In the genomic region with DNA sequence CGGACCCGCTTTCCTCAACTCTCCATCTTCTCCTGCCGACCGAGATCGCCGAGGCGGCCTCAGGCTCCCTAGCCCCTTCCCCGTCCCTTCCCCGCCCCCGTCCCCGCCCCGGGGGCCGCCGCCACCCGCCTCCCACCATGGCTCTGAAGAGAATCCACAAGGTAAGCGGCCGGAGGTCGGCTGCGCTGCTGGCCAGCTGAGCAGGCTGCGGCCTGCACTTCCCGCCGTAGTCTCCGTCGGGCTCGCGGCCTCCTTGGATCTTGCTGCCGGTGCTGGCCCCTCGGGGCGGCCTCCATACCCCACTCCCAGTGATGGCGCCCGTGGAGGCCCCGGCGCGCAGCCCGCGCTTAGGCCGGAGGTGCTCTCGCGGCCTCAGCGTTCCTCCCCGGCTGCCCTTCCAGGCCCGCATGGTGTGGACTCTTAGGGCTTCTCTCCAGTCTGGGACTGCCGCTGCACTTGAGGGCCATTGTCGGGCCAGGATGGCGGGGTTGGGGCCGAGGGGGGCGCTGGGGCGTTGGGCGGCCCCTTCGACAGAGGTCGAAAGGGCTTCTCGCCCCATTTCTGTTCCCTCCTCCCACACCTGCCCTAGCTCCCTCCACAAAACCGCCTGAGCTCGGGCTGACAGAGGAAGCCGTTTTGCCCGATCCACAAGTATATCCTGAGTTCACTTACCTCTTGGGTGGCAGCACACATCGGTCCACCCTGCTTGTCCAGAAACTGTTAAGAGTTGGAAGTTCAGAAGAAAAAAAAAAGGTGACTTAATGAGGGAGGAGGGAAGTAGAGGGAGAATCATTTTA, we compare ENCODE assay signal across 8 cellular contexts. TPM values are rescaled to one million over a fixed set of nuclear protein-coding genes. Genes with fewer than 3 reads are reported as not detected.
DNase-seq lines count a peak whose midpoint lies in the region; TF ChIP-seq lines count a peak whose summit lies in the region.

No MANE protein-coding gene starts in this region.

- no peak overlapping the region for H2BK15ac ChIP-seq in H9 (ENCODE audit: low read depth, low read length)

- H3K4me3 Mint-ChIP-seq in H9 = peak overlapping the region; percentile 89 to 97
- H3K4me3 Mint-ChIP-seq in activated CD4-positive, alpha-beta memory T cell treated with anti-CD3 and anti-CD28 coated beads, Interleukin-2, amount 10 ng/mL, durations not matched to agents 7 days and 5 days = peak overlapping the region; percentile 95

- H3K18ac ChIP-seq in H9 (ENCODE audit: insufficient read length, low read depth, low read length) = peak overlapping the region; percentile 65

- no peak overlapping the region for H2BK12ac ChIP-seq in H9 (ENCODE audit: insufficient read length, low read depth, low read length)

- H4K8ac ChIP-seq in H9 (replicated peaks; ENCODE audit: insufficient read length, low read depth, low read length) = no peak overlapping the region

- peaks cover 32% of the 10 kb centered on the region; the same call in 1 of the 2 replicates for H3K79me2 ChIP-seq in H9 (ENCODE audit: insufficient read depth, low read length)

- CTCF ChIA-PET in GM10248 (lab: Yijun Ruan, JAX) = interaction anchor here (0.8 to 8.1 kb wide), 11 partner anchors 8 to 146 kb away, joined by 3 to 63 read pairs (median 4); no protein-coding TSS in a partner anchor
- CTCF ChIA-PET in activated CD4-positive, alpha-beta memory T cell treated with anti-CD3 and anti-CD28 coated beads, Interleukin-2, amount 10 ng/mL, durations not matched to agents 7 days and 5 days (lab: Charles Lee) = interaction anchor here (0.7 to 6.7 kb wide), 16 partner anchors 10 to 169 kb away, joined by 3 to 55 read pairs (median 5); partner anchors contain the start of genes CXXC5, DNAJC18 and STING1

- no peaks in the 10 kb centered on the region for H4K20me1 ChIP-seq in H9 (ENCODE audit: control insufficient read depth, insufficient read depth, insufficient read length)

- no peak overlapping the region for H2AFZ ChIP-seq in H9 (ENCODE audit: low read length)

- no peaks in the 10 kb centered on the region for H3K27me3 ChIP-seq in H9 (ENCODE audit: insufficient read depth, low read length)

- H3K9ac ChIP-seq in H9 (ENCODE audit: extremely low read depth, insufficient read length, low read length) = peak overlapping the region; percentile 83

- no peak overlapping the region for H2BK120ac ChIP-seq in H9 (ENCODE audit: low read depth, low read length, poor library complexity, severe bottlenecking)

- H3K4ac ChIP-seq in H9 (ENCODE audit: low read depth, low read length) = no peak overlapping the region

- no peaks in the 10 kb centered on the region for H3K27me3 Mint-ChIP-seq in H9 (ENCODE audit: low read depth)
- H3K27me3 Mint-ChIP-seq in activated CD4-positive, alpha-beta memory T cell treated with anti-CD3 and anti-CD28 coated beads, Interleukin-2, amount 10 ng/mL, durations not matched to agents 7 days and 5 days = no peaks in the 10 kb centered on the region

- H3K4me1 Mint-ChIP-seq in H9 = peaks cover 19 to 34% of the 10 kb centered on the region in 2 experiments
- H3K4me1 Mint-ChIP-seq in activated CD4-positive, alpha-beta memory T cell treated with anti-CD3 and anti-CD28 coated beads, Interleukin-2, amount 10 ng/mL, durations not matched to agents 7 days and 5 days = peaks cover 42% of the 10 kb centered on the region

- no peak overlapping the region for H3K56ac ChIP-seq in H9 (ENCODE audit: insufficient read length, low read depth, low read length)

- POLR2A ChIA-PET in GM10248 (lab: Yijun Ruan, JAX) = interaction anchor here (0.6 to 2.3 kb wide), 9 partner anchors 9 to 172 kb away, joined by 3 to 14 read pairs (median 4); no protein-coding TSS in a partner anchor
- POLR2A ChIA-PET in activated CD4-positive, alpha-beta memory T cell treated with anti-CD3 and anti-CD28 coated beads, Interleukin-2, amount 10 ng/mL, durations not matched to agents 7 days and 5 days (lab: Charles Lee) = interaction anchor here (0.8 to 7.6 kb wide), 50 partner anchors 9 to 1208 kb away, joined by 3 to 109 read pairs (median 4); partner anchors contain the start of genes CXXC5, DNAJC18, ETF1 and MATR3

- peak overlapping the region; percentile 75 for H3K4me3 ChIP-seq in epithelial cell of esophagus (ENCODE audit: low read length)

- H2BK5ac ChIP-seq in H9 (ENCODE audit: insufficient read length, low read length) = no peak overlapping the region

- no peaks in the 10 kb centered on the region for H3K9me3 Mint-ChIP-seq in H9
- H3K9me3 Mint-ChIP-seq in activated CD4-positive, alpha-beta memory T cell treated with anti-CD3 and anti-CD28 coated beads, Interleukin-2, amount 10 ng/mL, durations not matched to agents 7 days and 5 days = no peaks in the 10 kb centered on the region

- no peaks in the 10 kb centered on the region for H3K9me3 ChIP-seq in H9 (ENCODE audit: control insufficient read depth, low read depth, low read length)

- H2BK20ac ChIP-seq in H9 (ENCODE audit: low read depth, low read length, poor library complexity, severe bottlenecking) = no peak overlapping the region

- no peaks in the 10 kb centered on the region for H3K23me2 ChIP-seq in H9 (ENCODE audit: insufficient read length, low read depth, low read length, poor library complexity, severe bottlenecking)

- H3K27ac Mint-ChIP-seq in H9 = peak overlapping the region; percentile 74 to 95 (median 78)
- peak overlapping the region; percentile 95 for H3K27ac Mint-ChIP-seq in activated CD4-positive, alpha-beta memory T cell treated with anti-CD3 and anti-CD28 coated beads, Interleukin-2, amount 10 ng/mL, durations not matched to agents 7 days and 5 days

- H4K5ac ChIP-seq in H9 (ENCODE audit: insufficient read length, low read depth, low read length) = no peak overlapping the region

- peaks cover 24 to 35% (median 27%) of the 10 kb centered on the region in 3 experiments for H3K36me3 Mint-ChIP-seq in H9 (ENCODE audit: insufficient read depth in 1 of 3, low read depth in 3 of 3)
- peaks cover 45% of the 10 kb centered on the region for H3K36me3 Mint-ChIP-seq in activated CD4-positive, alpha-beta memory T cell treated with anti-CD3 and anti-CD28 coated beads, Interleukin-2, amount 10 ng/mL, durations not matched to agents 7 days and 5 days (ENCODE audit: low read depth)

- no peak overlapping the region for H3K27ac ChIP-seq in H9 (ENCODE audit: insufficient read length, low read depth, low read length)

- H3K79me1 ChIP-seq in H9 (ENCODE audit: insufficient read depth, low read depth, low read length, poor library complexity, severe bottlenecking) = no peaks in the 10 kb centered on the region

- H3K4me1 ChIP-seq in H9 (ENCODE audit: insufficient read depth, low read length) = no peaks in the 10 kb centered on the region

- DNase-seq in GM10248 (ENCODE audit: extremely low spot score) = peak; percentile 49
- DNase-seq in H9 = peak; percentile 36
- peak; percentile 40 for DNase-seq in M059J (ENCODE audit: low read depth)
- no peak for DNase-seq in activated CD4-positive, alpha-beta memory T cell treated with anti-CD3 and anti-CD28 coated beads, Interleukin-2, amount 10 ng/mL, durations not matched to agents 7 days and 5 days
- DNase-seq in epithelial cell of esophagus (ENCODE audit: low read depth) = peak; percentile 44
- DNase-seq in mucosa of gallbladder (ENCODE audit: low spot score) = peak; percentile 32
- peak in 4 of 6 experiments; percentile 44 to 81 (median 68) for DNase-seq in stimulated activated naive CD4-positive, alpha-beta T cell (lab: John Stamatoyannopoulos, UW)
- DNase-seq in NCI-H446 (lab: John Stamatoyannopoulos, UW) = no peak

- no peak overlapping the region for H2AK5ac ChIP-seq in H9 (ENCODE audit: insufficient read length, low read length)

- no peak overlapping the region for H3T11ph ChIP-seq in H9 (ENCODE audit: low read length)

- WGBS in H9 (ENCODE audit: extremely low coverage, insufficient read length, low lambda C conversion rate) = no CpG with 5 or more reads among the region's 57 CpGs

- no peak overlapping the region for H4K91ac ChIP-seq in H9 (ENCODE audit: insufficient read length, low read depth, low read length)

- peak overlapping the region; percentile 88 for H3K14ac ChIP-seq in H9 (ENCODE audit: insufficient read depth, low read length)

- TF ChIP-seq CTCF in GM10248 (IDR thresholded peaks at IDR 0.05; ENCODE audit: control extremely low read depth, extremely low read depth, low read depth, missing control alignments) (no peak), H9 (conservative IDR thresholded peaks at IDR 0.05) (no peak), epithelial cell of esophagus (IDR thresholded peaks at IDR 0.05; ENCODE audit: insufficient read depth, low read depth, low read length, missing control alignments) (no peak)

- peak overlapping the region; percentile 83 for H3K4me2 ChIP-seq in H9 (ENCODE audit: insufficient read depth, insufficient read length, low read length)

- no peak overlapping the region for H3K23ac ChIP-seq in H9 (ENCODE audit: insufficient read length, low read depth, low read length)

RNA-seq across cellular contexts. Expression of gene UBE2D2, which starts 0.7 kb away (rescaled TPM):
- total RNA-seq in H9 (2021) = 231 and 236 TPM in 2 replicates
- 127 and 165 TPM in 2 replicates for total RNA-seq in M059J (2014; rRNA removed; shearing (Covaris generic))
- 100 to 1,000 TPM; 241 to 244 TPM for total RNA-seq in activated CD4-positive, alpha-beta memory T cell treated with anti-CD3 and anti-CD28 coated beads, Interleukin-2, amount 10 ng/mL, durations not matched to agents 7 days and 5 days
- total RNA-seq in mucosa of gallbladder = 101 TPM

Comparison
In these comparisons a context has a peak if more than half of its experiments do, and no peak if none do; other contexts are left out.
1. DNase-seq: peak in GM10248 (single experiment), H9 (single experiment), M059J (single experiment), epithelial cell of esophagus (single experiment), mucosa of gallbladder (single experiment) and stimulated activated naive CD4-positive, alpha-beta T cell (4 of 6); none in activated CD4-positive, alpha-beta memory T cell treated with anti-CD3 and anti-CD28 coated beads, Interleukin-2, amount 10 ng/mL, durations not matched to agents 7 days and 5 days (single experiment) and NCI-H446 (0 of 2).